Comparison of ENCODE assay signal across 9 cellular contexts in genomic region chr1:10794724-10795304, GRCh38. TPM values are rescaled to one million over a fixed set of nuclear protein-coding genes. Genes with fewer than 3 reads are reported as not detected.
A peak's percentile ranks its signal among the peaks of the same experiment; 100 is the strongest.
DNase-seq lines count a peak whose midpoint lies in the region; ATAC-seq, FAIRE-seq and TF ChIP-seq lines count a peak whose summit lies in the region.
"Had no signal": no experiment of that assay in that cellular context is flagged by ENCODE, and none has a peak within 500 bp of the region (broad histone marks: within the 10 kb centered on the region; RNA-seq: fewer than 3 reads in every experiment).

No MANE protein-coding gene starts in this region.

- H3K4me3 ChIP-seq in psoas muscle, result peak overlapping the region; percentile 80
- no peak overlapping the region for H3K4me3 ChIP-seq in effector memory CD4-positive, alpha-beta T cell (ENCODE audit: insufficient read depth, low read depth, low read length, poor library complexity, severe bottlenecking)

- ATAC-seq in SK-N-SH treated with all-trans-retinoic acid at 6 μM for 48 hours (peak; percentile 5; the same call in 2 of the 3 replicates), psoas muscle (peak; percentile 60 to 65 (median 62)), GM18868 (IDR thresholded peaks at IDR 0.05; ENCODE audit: unreplicated experiment) (no peak)

- H3K36me3 ChIP-seq in psoas muscle (ENCODE audit: insufficient read depth in 1 of 2, low read depth in 1 of 2), result no peaks in the 10 kb centered on the region
- H3K36me3 ChIP-seq in effector memory CD4-positive, alpha-beta T cell (ENCODE audit: control insufficient read depth, insufficient read depth, low read length), result no peaks in the 10 kb centered on the region

- H3K27me3 Mint-ChIP-seq in glutamatergic neuron (ENCODE audit: unreplicated experiment), result peaks cover 13% of the 10 kb centered on the region

- H3K27me3 ChIP-seq in psoas muscle (ENCODE audit: insufficient read depth in 3 of 3, low read length in 2 of 3), result peaks cover 0 to 3% (median 0%) of the 10 kb centered on the region in 3 donors
- H3K27me3 ChIP-seq in effector memory CD4-positive, alpha-beta T cell (replicated peaks; ENCODE audit: control insufficient read depth, insufficient read depth, low read length, poor library complexity, severe bottlenecking), result peaks cover 36% of the 10 kb centered on the region

- intact Hi-C loops in psoas muscle (cut with DNase I), result loop anchor here (2.0 to 5.0 kb wide), 4 partner anchors 37 to 283 kb away; no protein-coding TSS in a partner anchor

- H3K36me3 Mint-ChIP-seq in glutamatergic neuron (ENCODE audit: unreplicated experiment), result no peaks in the 10 kb centered on the region

- H3K4me1 Mint-ChIP-seq in glutamatergic neuron (ENCODE audit: low read depth, unreplicated experiment), result peaks cover 10% of the 10 kb centered on the region

- DNase-seq in DMS 273 (lab: John Stamatoyannopoulos, UW; ENCODE audit: unreplicated experiment) (peak; percentile 79), DMS 273 treated with DMSO at 0.1 percent for 48 hours (lab: John Stamatoyannopoulos, UW) (no peak), glutamatergic neuron (peak; percentile 37), psoas muscle (peak; percentile 68 to 86), frontal cortex (ENCODE audit: low spot score in 2 of 2) (no peak)
- no peak for DNase-seq in effector memory CD4-positive, alpha-beta T cell

- peaks cover 2% of the 10 kb centered on the region for H3K9me3 Mint-ChIP-seq in glutamatergic neuron (ENCODE audit: unreplicated experiment)

- peak overlapping the region; percentile 99 for H3K27ac ChIP-seq in psoas muscle
- no peak overlapping the region for H3K27ac ChIP-seq in effector memory CD4-positive, alpha-beta T cell (ENCODE audit: insufficient read depth, low read length, poor library complexity, severe bottlenecking)

- no peak for TF ChIP-seq CTCF in glutamatergic neuron (IDR thresholded peaks at IDR 0.05; ENCODE audit: partially characterized antibody, unreplicated experiment)
- no peak for TF ChIP-seq CTCF in psoas muscle (IDR thresholded peaks at IDR 0.05)

- no peaks in the 10 kb centered on the region for H3K9me3 ChIP-seq in psoas muscle
- no peaks in the 10 kb centered on the region for H3K9me3 ChIP-seq in effector memory CD4-positive, alpha-beta T cell (ENCODE audit: control insufficient read depth, low read length)

- peaks cover 10% of the 10 kb centered on the region for H3K4me1 ChIP-seq in psoas muscle
- peaks cover 28% of the 10 kb centered on the region for H3K4me1 ChIP-seq in effector memory CD4-positive, alpha-beta T cell (ENCODE audit: control insufficient read depth, insufficient read depth, low read length, poor library complexity, severe bottlenecking)

- WGBS in psoas muscle, 3 donors, result 0 to 1% (median 0%) methylated on average over 54 to 61 of the region's 61 CpGs

- no peak overlapping the region for H3K27ac Mint-ChIP-seq in glutamatergic neuron (ENCODE audit: unreplicated experiment)

- no peak for FAIRE-seq in frontal cortex (lab: Jason Lieb, UNC)
- FAIRE-seq: A204.1 had no signal

- H3K4me3 Mint-ChIP-seq in glutamatergic neuron (ENCODE audit: unreplicated experiment), result peak overlapping the region; percentile 91

TF ChIP-seq in SK-N-SH treated with all-trans-retinoic acid at 6 μM for 48 hours, 23 proteins besides CTCF, POLR2A, EP300 and RAD21:
- TF ChIP-seq CREB5 (CRISPR knock-in tag; IDR thresholded peaks at IDR 0.05; ENCODE audit: low read depth) (no peak), GLIS3 (CRISPR knock-in tag; IDR thresholded peaks at IDR 0.05) (no peak), ZFP30 (CRISPR knock-in tag; IDR thresholded peaks at IDR 0.05) (no peak), ESRRG (CRISPR knock-in tag; IDR thresholded peaks at IDR 0.05) (no peak), RARB (CRISPR knock-in tag; IDR thresholded peaks at IDR 0.05) (no peak), ZNF8 (CRISPR knock-in tag; IDR thresholded peaks at IDR 0.05) (no peak), ISL1 (CRISPR knock-in tag; IDR thresholded peaks at IDR 0.05) (no peak), TOX (CRISPR knock-in tag; IDR thresholded peaks at IDR 0.05; ENCODE audit: borderline replicate concordance) (no peak), TCF4 (CRISPR knock-in tag; IDR thresholded peaks at IDR 0.05; ENCODE audit: borderline replicate concordance) (no peak), POU6F1 (CRISPR knock-in tag; IDR thresholded peaks at IDR 0.05; ENCODE audit: borderline replicate concordance, low read depth) (no peak), TSHZ2 (CRISPR knock-in tag; IDR thresholded peaks at IDR 0.05) (no peak)

RNA-seq across cellular contexts. Expression of gene CASZ1, which starts 1.6 kb away (rescaled TPM):
- total RNA-seq in glutamatergic neuron (ENCODE audit: unreplicated experiment) (18.3 TPM), psoas muscle (10 to 100 TPM; 53.1 to 83.3 (median 60.8) TPM), frontal cortex (1.6 TPM)
- 10 to 100 TPM in 2 of 3 donors, 1 to 10 TPM in 1; 2.6 to 23.7 (median 11.0) TPM for polyA plus RNA-seq in psoas muscle

Comparison
In these comparisons a context has a peak if more than half of its experiments do, and no peak if none do; other contexts are left out.
1. DNase-seq: peak in DMS 273 (single experiment), glutamatergic neuron (single experiment) and psoas muscle (2 of 2); none in DMS 273 treated with DMSO at 0.1 percent for 48 hours (single experiment), frontal cortex (0 of 2) and effector memory CD4-positive, alpha-beta T cell (0 of 3).